In genomic region chr14:49881296-49882006, GRCh38 we compare ENCODE assay signal across 2 cellular contexts.
A peak's percentile ranks its signal among the peaks of the same experiment; 100 is the strongest.
TF ChIP-seq lines count a peak whose summit lies in the region.

No MANE protein-coding gene starts in this region.

TF ChIP-seq in HepG2, 621 proteins besides CTCF, POLR2A, EP300 and RAD21:
- TF ChIP-seq ZBTB39 (CRISPR knock-in tag; IDR thresholded peaks at IDR 0.05) (no peak), SRF (IDR thresholded peaks at IDR 0.05; ENCODE audit: low read depth, low read length) (no peak)

TF ChIP-seq in K562, 482 proteins besides CTCF, POLR2A, EP300 and RAD21:
- no peak for TF ChIP-seq FOXM1 (IDR thresholded peaks at IDR 0.05; ENCODE audit: low read depth)
- no peak for TF ChIP-seq FOXM1 (CRISPR knock-in tag; IDR thresholded peaks at IDR 0.05; ENCODE audit: low read depth)
- no peak for TF ChIP-seq MGA (IDR thresholded peaks at IDR 0.05)
- TF ChIP-seq FOXK2 (conservative IDR thresholded peaks at IDR 0.05 in 1 of 2, IDR thresholded peaks at IDR 0.05 in 1 of 2; ENCODE audit: low read depth in 2 of 2): peak; percentile 14 to 65; a peak in 2 of 4 replicates
- 0 out of 2 replicates have a peak, but pooled peaks have one; percentile 28 for TF ChIP-seq VEZF1 (CRISPR knock-in tag; IDR thresholded peaks at IDR 0.05)
- no peak for TF ChIP-seq TSC22D4 (tag; IDR thresholded peaks at IDR 0.05)
- TF ChIP-seq MYNN (IDR thresholded peaks at IDR 0.05): peak; percentile 70; the same call in 1 of the 2 replicates
- no peak for TF ChIP-seq MYNN (CRISPR knock-in tag; IDR thresholded peaks at IDR 0.05)
- TF ChIP-seq ZNF699 (CRISPR knock-in tag; IDR thresholded peaks at IDR 0.05; ENCODE audit: insufficient replicate concordance): no peak
- peak; percentile 11; the same call in 1 of the 2 replicates for TF ChIP-seq ZNF395 (CRISPR knock-in tag; IDR thresholded peaks at IDR 0.05)
- no peak for TF ChIP-seq GTF2E2 (tag; IDR thresholded peaks at IDR 0.05)
- TF ChIP-seq MNT (conservative IDR thresholded peaks at IDR 0.05): 0 out of 4 replicates have a peak, but pooled peaks of 1 of the 2 experiments have one; percentile 25
